In genomic region chr12:47534695-47535094, GRCh38 we compare ENCODE assay signal across 19 cellular contexts.
A peak's percentile ranks its signal among the peaks of the same experiment; 100 is the strongest.
DNase-seq lines count a peak whose midpoint lies in the region; ATAC-seq, FAIRE-seq and TF ChIP-seq lines count a peak whose summit lies in the region.
"Had no signal": no experiment of that assay in that cellular context is flagged by ENCODE, and none has a peak within 500 bp of the region (broad histone marks: within the 10 kb centered on the region; RNA-seq: fewer than 3 reads in every experiment).

No MANE protein-coding gene starts in this region.

- no peak for TF ChIP-seq CTCF in IMR-90 (conservative IDR thresholded peaks at IDR 0.05; ENCODE audit: low read depth, low read length)
- TF ChIP-seq CTCF in astrocyte (IDR thresholded peaks at IDR 0.05; ENCODE audit: insufficient read depth, low read depth, low read length): no peak

- no peak overlapping the region for H3K23ac ChIP-seq in IMR-90 (ENCODE audit: low read depth, low read length)

- H4K91ac ChIP-seq in IMR-90 (ENCODE audit: insufficient read depth, low read depth, low read length): no peak overlapping the region

- no peaks in the 10 kb centered on the region for H4K20me1 ChIP-seq in IMR-90 (ENCODE audit: insufficient read depth, low read length)
- no peaks in the 10 kb centered on the region for H4K20me1 ChIP-seq in astrocyte (ENCODE audit: insufficient read depth, low read length)

- H3K4me3 ChIP-seq in IMR-90 (ENCODE audit: insufficient read depth, low read depth, low read length) (no peak overlapping the region), astrocyte (ENCODE audit: insufficient read depth, low read depth, low read length) (no peak overlapping the region)
- H3K4me3 ChIP-seq: sigmoid colon, thoracic aorta had no signal

- FAIRE-seq in astrocyte (lab: Jason Lieb, UNC) (no peak), RCC 7860 (lab: Jason Lieb, UNC) (no peak)

- no peak overlapping the region for H3K4me3 Mint-ChIP-seq in astrocyte (ENCODE audit: unreplicated experiment)
- H3K4me3 Mint-ChIP-seq in activated naive CD8-positive, alpha-beta T cell treated with anti-CD3 and anti-CD28 coated beads for 36 hours: no peak overlapping the region
- H3K4me3 Mint-ChIP-seq in naive thymus-derived CD8-positive, alpha-beta T cell: no peak overlapping the region

- in situ Hi-C loops in ACHN (cut with HindIII; ENCODE audit: low pct_ligation_motif_present, low pct_unique_long_range_greater_than_20kb, low sequenced_read_pairs) (no loop called here), IMR-90 (cut with MboI; ENCODE audit: low sequenced_read_pairs) (no loop called here)

- H3K4me2 ChIP-seq in IMR-90 (ENCODE audit: low read depth, low read length) (no peak overlapping the region), astrocyte (ENCODE audit: low read length) (no peak overlapping the region)
- H3K4me2 ChIP-seq: KMS-11 had no signal

- H3K27me3 Mint-ChIP-seq in astrocyte (ENCODE audit: low read depth, unreplicated experiment): peaks cover 17% of the 10 kb centered on the region
- no peaks in the 10 kb centered on the region for H3K27me3 Mint-ChIP-seq in activated naive CD8-positive, alpha-beta T cell treated with anti-CD3 and anti-CD28 coated beads for 36 hours
- peaks cover 0 to 7% (median 1%) of the 10 kb centered on the region in 5 donors for H3K27me3 Mint-ChIP-seq in naive thymus-derived CD8-positive, alpha-beta T cell

- H2AK9ac ChIP-seq in IMR-90 (replicated peaks; ENCODE audit: low read depth, low read length, poor library complexity): no peak overlapping the region

- H3K79me1 ChIP-seq in IMR-90 (ENCODE audit: low read depth in 1 of 2, low read length in 2 of 2): no peaks in the 10 kb centered on the region

- no peak overlapping the region for H3K14ac ChIP-seq in IMR-90 (replicated peaks; ENCODE audit: low read depth, low read length)

- no peak overlapping the region for H3K27ac ChIP-seq in IMR-90 (ENCODE audit: insufficient read depth, low read length)
- no peak overlapping the region for H3K27ac ChIP-seq in astrocyte (ENCODE audit: low read depth, low read length)
- H3K27ac ChIP-seq: KMS-11, sigmoid colon, thoracic aorta had no signal

- intact Hi-C loops in IMR-90 (cut with micrococcal nuclease): no loop called here

- dilution Hi-C loops in IMR-90 (cut with HindIII; ENCODE audit: low sequenced_read_pairs, unreplicated experiment): no loop called here

- TF ChIP-seq RAD21 in IMR-90 (IDR thresholded peaks at IDR 0.05; ENCODE audit: low read length): no peak

- DNase-seq in ACHN (peak; percentile 20), IMR-90 (peak; percentile 32), astrocyte (ENCODE audit: low read depth) (peak; percentile 15), glomerular visceral epithelial cell (ENCODE audit: extremely low spot score) (peak; percentile 4), RCC 7860 (ENCODE audit: low spot score) (no peak), NCI-H345 treated with DMSO at 0.1 percent for 48 hours (lab: John Stamatoyannopoulos, UW; ENCODE audit: unreplicated experiment) (no peak)
- DNase-seq in activated naive CD8-positive, alpha-beta T cell treated with anti-CD3 and anti-CD28 coated beads for 36 hours: no peak
- no peak for DNase-seq in naive thymus-derived CD8-positive, alpha-beta T cell
- DNase-seq: activated gamma-delta T cell treated with Interleukin-2 at 50 U/mL for 16 hours; caudate nucleus; H7; islet precursor cell; NCI-H1436 treated with DMSO at 0.1 percent for 48 hours; NCI-H446 treated with DMSO at 0.1 percent for 48 hours; occipital lobe; sigmoid colon; stimulated activated CD4-positive, alpha-beta T cell treated with anti-CD3 and anti-CD28 coated beads, Interleukin-4, amount 100 ng/mL, for 1 hour had no signal

- H3K56ac ChIP-seq in IMR-90 (ENCODE audit: extremely low read depth, insufficient read depth, low read length): no peak overlapping the region

- no peak overlapping the region for H2AK5ac ChIP-seq in IMR-90 (ENCODE audit: low read depth, low read length)

- no peak overlapping the region for H2BK120ac ChIP-seq in IMR-90 (ENCODE audit: low read depth, low read length)

- no peak overlapping the region for H2BK15ac ChIP-seq in IMR-90 (ENCODE audit: low read depth, low read length)

- POLR2A ChIA-PET in IMR-90 (lab: Charles Lee; ENCODE audit: unreplicated experiment): no interaction called here
- POLR2A ChIA-PET in naive thymus-derived CD8-positive, alpha-beta T cell (lab: Charles Lee): no interaction called here

- no peak overlapping the region for H3K27ac Mint-ChIP-seq in astrocyte (ENCODE audit: unreplicated experiment)
- H3K27ac Mint-ChIP-seq in activated naive CD8-positive, alpha-beta T cell treated with anti-CD3 and anti-CD28 coated beads for 36 hours: no peak overlapping the region
- H3K27ac Mint-ChIP-seq in naive thymus-derived CD8-positive, alpha-beta T cell: no peak overlapping the region

- H3K9me1 ChIP-seq in IMR-90 (ENCODE audit: insufficient read depth, low read length): no peaks in the 10 kb centered on the region

- H4K5ac ChIP-seq in IMR-90 (ENCODE audit: low read depth, low read length): no peak overlapping the region

- H3K79me2 ChIP-seq in astrocyte (ENCODE audit: insufficient read depth, low read length): no peaks in the 10 kb centered on the region

- no peak; the same call in 1 of the 2 replicates for ATAC-seq in IMR-90 (ENCODE audit: low read depth)
- no peak for ATAC-seq in naive thymus-derived CD8-positive, alpha-beta T cell

- H3K9me3 ChIP-seq in IMR-90 (ENCODE audit: control insufficient read depth, insufficient read depth, low read length) (peaks cover 3% of the 10 kb centered on the region; the same call in 1 of the 2 replicates), astrocyte (ENCODE audit: insufficient read depth, low read depth, low read length) (no peaks in the 10 kb centered on the region)
- H3K9me3 ChIP-seq: thoracic aorta had no signal

- TF ChIP-seq POLR2A in IMR-90 (IDR thresholded peaks at IDR 0.05; ENCODE audit: low read depth, low read length): no peak

- 17% methylated on average over 1 of the region's 2 CpGs; no CpG with 5 or more reads in 1 of the 2 experiments for WGBS in IMR-90 (ENCODE audit: extremely low coverage in 2 of 2, insufficient read length in 1 of 2), 2 experiments

- no peak overlapping the region for H3K18ac ChIP-seq in IMR-90 (ENCODE audit: low read depth, low read length)

- H3K4me1 ChIP-seq in IMR-90 (ENCODE audit: control insufficient read depth, insufficient read depth, low read length) (no peaks in the 10 kb centered on the region), astrocyte (ENCODE audit: insufficient read depth, low read length) (no peaks in the 10 kb centered on the region)
- H3K4me1 ChIP-seq: sigmoid colon had no signal

- peaks cover 12% of the 10 kb centered on the region for H3K9me3 Mint-ChIP-seq in astrocyte (ENCODE audit: unreplicated experiment)
- H3K9me3 Mint-ChIP-seq in activated naive CD8-positive, alpha-beta T cell treated with anti-CD3 and anti-CD28 coated beads for 36 hours: peaks cover 6% of the 10 kb centered on the region
- peaks cover 9 to 31% (median 20%) of the 10 kb centered on the region in 9 donors for H3K9me3 Mint-ChIP-seq in naive thymus-derived CD8-positive, alpha-beta T cell

- H3K4me1 Mint-ChIP-seq in astrocyte (ENCODE audit: low read depth, unreplicated experiment): no peaks in the 10 kb centered on the region
- peaks cover 8% of the 10 kb centered on the region for H3K4me1 Mint-ChIP-seq in activated naive CD8-positive, alpha-beta T cell treated with anti-CD3 and anti-CD28 coated beads for 36 hours
- H3K4me1 Mint-ChIP-seq in naive thymus-derived CD8-positive, alpha-beta T cell: peaks cover 0 to 8% (median 5%) of the 10 kb centered on the region in 4 donors

- H2BK20ac ChIP-seq in IMR-90 (ENCODE audit: low read depth, low read length): no peak overlapping the region

- H3K36me3 Mint-ChIP-seq in astrocyte (ENCODE audit: low read depth, unreplicated experiment): no peaks in the 10 kb centered on the region
- H3K36me3 Mint-ChIP-seq in activated naive CD8-positive, alpha-beta T cell treated with anti-CD3 and anti-CD28 coated beads for 36 hours: no peaks in the 10 kb centered on the region
- H3K36me3 Mint-ChIP-seq in naive thymus-derived CD8-positive, alpha-beta T cell: peaks cover 0 to 30% (median 9%) of the 10 kb centered on the region in 3 donors

- CTCF ChIA-PET in IMR-90 (lab: Yijun Ruan, JAX): interaction anchor here (1.2 kb wide), 1 partner anchor 12 kb away, joined by 3 read pairs; no protein-coding TSS in a partner anchor

- no peak overlapping the region for H3K4ac ChIP-seq in IMR-90 (ENCODE audit: low read depth, low read length)

- no peak overlapping the region for H2BK5ac ChIP-seq in IMR-90 (ENCODE audit: low read depth, low read length, poor library complexity, severe bottlenecking)

- no TSS peak for BruUV-seq in IMR-90 (replicated peaks; lab: Mats Ljungman, UMichigan)

- H2AFZ ChIP-seq in IMR-90 (replicated peaks; ENCODE audit: low read length, poor library complexity): no peak overlapping the region
- H2AFZ ChIP-seq in astrocyte (ENCODE audit: low read depth, low read length): no peak overlapping the region

- no peak overlapping the region for H4K8ac ChIP-seq in IMR-90 (ENCODE audit: low read depth in 2 of 2, low read length in 2 of 2)

- H3K27me3 ChIP-seq in IMR-90 (ENCODE audit: control insufficient read depth, insufficient read depth, low read length) (peaks cover 8% of the 10 kb centered on the region), astrocyte (ENCODE audit: insufficient read depth, low read length) (no peaks in the 10 kb centered on the region)
- H3K27me3 ChIP-seq: sigmoid colon had no signal

- H3K36me3 ChIP-seq in IMR-90 (ENCODE audit: control insufficient read depth, insufficient read depth, low read length) (no peaks in the 10 kb centered on the region), astrocyte (ENCODE audit: insufficient read depth, low read length) (no peaks in the 10 kb centered on the region)
- H3K36me3 ChIP-seq: sigmoid colon, thoracic aorta had no signal

- H3K9ac ChIP-seq in IMR-90 (ENCODE audit: low read depth, low read length) (no peak overlapping the region), astrocyte (ENCODE audit: low read length) (no peak overlapping the region)
- H3K9ac ChIP-seq: KMS-11 had no signal

TF ChIP-seq in IMR-90, 13 proteins besides CTCF, POLR2A, EP300 and RAD21 (continues in another document):
- no peak for TF ChIP-seq MAFK (IDR thresholded peaks at IDR 0.05; ENCODE audit: low read depth, low read length)
- TF ChIP-seq CEBPB (IDR thresholded peaks at IDR 0.05; ENCODE audit: low read depth, low read length): no peak
- no peak for TF ChIP-seq ELK1 (IDR thresholded peaks at IDR 0.05; ENCODE audit: borderline replicate concordance, low read depth, low read length)
- no peak for TF ChIP-seq CHD1 (IDR thresholded peaks at IDR 0.05; ENCODE audit: low read depth, low read length)
- TF ChIP-seq RFX5 (IDR thresholded peaks at IDR 0.05; ENCODE audit: low read depth, low read length): no peak

Comparison
In these comparisons a context has a peak if more than half of its experiments do, and no peak if none do; other contexts are left out.
1. DNase-seq: peak in ACHN (single experiment), IMR-90 (single experiment), astrocyte (single experiment) and glomerular visceral epithelial cell (single experiment); none in activated naive CD8-positive, alpha-beta T cell treated with anti-CD3 and anti-CD28 coated beads for 36 hours (single experiment), RCC 7860 (single experiment), naive thymus-derived CD8-positive, alpha-beta T cell (0 of 10) and NCI-H345 treated with DMSO at 0.1 percent for 48 hours (single experiment).